In genomic region chr3:42871-43744, GRCh38 we compare ENCODE assay signal across 8 cellular contexts.
DNase-seq lines count a peak whose midpoint lies in the region; ATAC-seq and TF ChIP-seq lines count a peak whose summit lies in the region.
"Not testable (repeated sequence)": the region's sequence is repeated elsewhere in the genome, so short reads cannot be mapped to it uniquely, and the experiment has no call there.

No MANE protein-coding gene starts in this region.

- not testable (repeated sequence) for H3K9ac ChIP-seq in DND-41 (ENCODE audit: low read depth, low read length)

- intact Hi-C loops in esophagus muscularis mucosa (cut with DNase I); upper lobe of right lung (cut with DNase I): not testable (repeated sequence)

- not testable (repeated sequence) for H4K20me1 ChIP-seq in DND-41 (ENCODE audit: insufficient read depth, low read length)

- peak; percentile 32 for TF ChIP-seq CTCF in DND-41 (IDR thresholded peaks at IDR 0.05; ENCODE audit: borderline replicate concordance, extremely low read depth, low read length, poor library complexity, severe bottlenecking)
- peak in 2 of 3 experiments; percentile 23 to 40 for TF ChIP-seq CTCF in esophagus muscularis mucosa (IDR thresholded peaks at IDR 0.05)
- TF ChIP-seq CTCF in upper lobe of right lung (IDR thresholded peaks at IDR 0.05): peak; percentile 45

- H2AFZ ChIP-seq in DND-41 (ENCODE audit: low read depth, low read length): not testable (repeated sequence)

- TF ChIP-seq EP300 in Ishikawa (IDR thresholded peaks at IDR 0.05; ENCODE audit: borderline replicate concordance); esophagus muscularis mucosa (IDR thresholded peaks at IDR 0.05): not testable (repeated sequence)

- not testable (repeated sequence) for H3K27ac ChIP-seq in DND-41 (ENCODE audit: low read length); esophagus muscularis mucosa (replicated peaks in 1 of 4); upper lobe of right lung

- not testable (repeated sequence) for DNase-seq in DND-41; esophagus muscularis mucosa (ENCODE audit: extremely low spot score); upper lobe of right lung
- peak; percentile 46 for DNase-seq in NCI-H2227 (lab: John Stamatoyannopoulos, UW; ENCODE audit: unreplicated experiment)
- DNase-seq in SW480 (ENCODE audit: low spot score): peak; percentile 53
- peak; percentile 28 for DNase-seq in medulla oblongata (ENCODE audit: extremely low spot score)

- H3K4me2 ChIP-seq in DND-41 (ENCODE audit: insufficient read depth, low read length): not testable (repeated sequence)

- not testable (repeated sequence) for H3K4me1 ChIP-seq in DND-41 (ENCODE audit: insufficient read depth, low read length); esophagus muscularis mucosa; upper lobe of right lung

- ATAC-seq in DND-41 (ENCODE audit: insufficient read depth, low read depth); upper lobe of right lung: not testable (repeated sequence)
- peak; percentile 59 for ATAC-seq in GM21367 (IDR thresholded peaks at IDR 0.05; ENCODE audit: unreplicated experiment)

- not testable (repeated sequence) for H3K9me3 ChIP-seq in DND-41 (ENCODE audit: insufficient read depth, low read length, severe bottlenecking); esophagus muscularis mucosa; upper lobe of right lung

- H3K4me3 ChIP-seq in DND-41 (ENCODE audit: low read depth in 1 of 2, low read length in 2 of 2); esophagus muscularis mucosa; upper lobe of right lung: not testable (repeated sequence)

- not testable (repeated sequence) for H3K79me2 ChIP-seq in DND-41 (ENCODE audit: insufficient read depth, low read length)

- not testable (repeated sequence) for H3K27me3 ChIP-seq in DND-41 (ENCODE audit: insufficient read depth, low read length, poor library complexity); upper lobe of right lung
- H3K27me3 ChIP-seq in esophagus muscularis mucosa: peaks cover 0 to 24% (median 0%) of the 10 kb centered on the region in 4 donors

- peak; percentile 39 for TF ChIP-seq RAD21 in Ishikawa (IDR thresholded peaks at IDR 0.05; ENCODE audit: low read depth)

- TF ChIP-seq POLR2A in esophagus muscularis mucosa (IDR thresholded peaks at IDR 0.05; ENCODE audit: low read depth): not testable (repeated sequence)

- 47% methylated on average over 9 of the region's 9 CpGs for WGBS in esophagus muscularis mucosa

- not testable (repeated sequence) for H3K36me3 ChIP-seq in DND-41 (ENCODE audit: insufficient read depth, low read length); esophagus muscularis mucosa; upper lobe of right lung
